Comparison of ENCODE assay signal across 8 cellular contexts in genomic region chr1:1614204-1614953, GRCh38. TPM values are rescaled to one million over a fixed set of nuclear protein-coding genes. Genes with fewer than 3 reads are reported as not detected.
DNase-seq lines count a peak whose midpoint lies in the region; ATAC-seq lines count a peak whose summit lies in the region.

No MANE protein-coding gene starts in this region.

- no peaks in the 10 kb centered on the region for H3K27me3 ChIP-seq in iPS-15b (ENCODE audit: control insufficient read depth, insufficient read depth, low read length)

- H3K4me3 ChIP-seq in SK-N-MC (peak overlapping the region; percentile 99), iPS-15b (ENCODE audit: low read depth, low read length) (peak overlapping the region; percentile 87), skin epidermis (peak overlapping the region; percentile 83 to 97 (median 95))

- H3K9me3 ChIP-seq in SK-N-MC (ENCODE audit: low read depth, low read length) (no peaks in the 10 kb centered on the region), iPS-15b (ENCODE audit: control insufficient read depth, insufficient read depth, low read length) (no peaks in the 10 kb centered on the region)

- H3K27ac ChIP-seq in SK-N-MC (peak overlapping the region; percentile 28; the same call in 1 of the 2 replicates), skin epidermis (peak overlapping the region in 20 of 21 experiments; percentile 96 to 100 (median 99))

- H3K9ac ChIP-seq in SK-N-MC (ENCODE audit: insufficient read length), result peak overlapping the region; percentile 72
- H3K9ac ChIP-seq in iPS-15b (ENCODE audit: low read depth, low read length), result peak overlapping the region; percentile 60

- no peaks in the 10 kb centered on the region for H3K4me1 ChIP-seq in iPS-15b (ENCODE audit: control insufficient read depth, insufficient read depth, low read length)

- DNase-seq in DMS53 (lab: John Stamatoyannopoulos, UW) (peak; percentile 78), DMS53 treated with DMSO at 0.1 percent for 48 hours (lab: John Stamatoyannopoulos, UW; ENCODE audit: unreplicated experiment) (no peak), SK-N-MC (ENCODE audit: low read depth, low spot score) (no peak), astrocyte of the hippocampus (ENCODE audit: low read depth, low spot score) (peak; percentile 67), A172 (ENCODE audit: low spot score) (no peak)

- no peak for ATAC-seq in GM21723 (IDR thresholded peaks at IDR 0.05; ENCODE audit: unreplicated experiment)

- H3K36me3 ChIP-seq in SK-N-MC (ENCODE audit: insufficient read depth, low read length) (no peaks in the 10 kb centered on the region), iPS-15b (ENCODE audit: control insufficient read depth, insufficient read depth, low read length) (peaks cover 9% of the 10 kb centered on the region)

RNA-seq across cellular contexts. Expression of gene MIB2, which starts 0.9 kb away (rescaled TPM):
- 13.9 and 19.4 TPM in 2 replicates for total RNA-seq in A172 (2014; rRNA removed; shearing (Covaris generic))

RNA-seq across cellular contexts. Expression of gene FNDC10, which starts 14.4 kb away (rescaled TPM):
- not detected in 2 replicates for total RNA-seq in A172 (2014; rRNA removed; shearing (Covaris generic))

RNA-seq across cellular contexts. Expression of gene MMP23B, which starts 17.6 kb away (rescaled TPM):
- total RNA-seq in A172 (2014; rRNA removed; shearing (Covaris generic)), result 3.9 TPM in 1 of 2 replicates, not detected in the other

RNA-seq across cellular contexts. Expression of gene SSU72, which starts 39.7 kb away (rescaled TPM):
- total RNA-seq in A172 (2014; rRNA removed; shearing (Covaris generic)), result 49.7 and 56.2 TPM in 2 replicates

RNA-seq across cellular contexts. Expression of gene CDK11B, which starts 44.4 kb away (rescaled TPM):
- 9.0 and 9.6 TPM in 2 replicates for total RNA-seq in A172 (2014; rRNA removed; shearing (Covaris generic))

Comparison
In these comparisons a context has a peak if more than half of its experiments do, and no peak if none do; other contexts are left out.
1. DNase-seq: peak in DMS53 (single experiment) and astrocyte of the hippocampus (single experiment); none in DMS53 treated with DMSO at 0.1 percent for 48 hours (single experiment), SK-N-MC (single experiment) and A172 (single experiment).
2. Peak in every context shown above with its lines, with median percentiles within 50 percentile points of each other: H3K4me3 ChIP-seq.